Comparison of ENCODE assay signal across 8 cellular contexts in genomic region chr19:45692187-45693111, GRCh38. TPM values are rescaled to one million over a fixed set of nuclear protein-coding genes. Genes with fewer than 3 reads are reported as not detected.
DNase-seq lines count a peak whose midpoint lies in the region; ATAC-seq lines count a peak whose summit lies in the region.

QPCTL (plus strand) TSS chr19:45692666; CDS start chr19:45692704, 38 bp downstream.

- peaks cover 1 to 51% (median 3%) of the 10 kb centered on the region in 3 donors for H3K36me3 Mint-ChIP-seq in CD8-positive, alpha-beta memory T cell

- POLR2A ChIA-PET in CD8-positive, alpha-beta memory T cell (lab: Charles Lee): interaction anchor here (0.6 to 2.5 kb wide), 14 partner anchors 11 to 196 kb away, joined by 3 to 16 read pairs (median 4); partner anchors contain the start of genes EML2, FBXO46 and SIX5
- POLR2A ChIA-PET in activated CD8-positive, alpha-beta memory T cell treated with anti-CD3 and anti-CD28 coated beads for 36 hours (lab: Charles Lee): interaction anchor here (0.6 to 1.6 kb wide), 15 partner anchors 11 to 1387 kb away, joined by 3 to 9 read pairs (median 5); partner anchors contain the start of genes FBXO46, IRF2BP1 and SIX5

- H3K27me3 Mint-ChIP-seq in CD8-positive, alpha-beta memory T cell: no peaks in the 10 kb centered on the region

- H3K9me3 ChIP-seq in CD8-positive, alpha-beta memory T cell (ENCODE audit: low read length): no peaks in the 10 kb centered on the region
- no peaks in the 10 kb centered on the region for H3K9me3 ChIP-seq in effector memory CD4-positive, alpha-beta T cell (ENCODE audit: control insufficient read depth, low read length)

- peak within 1 kb of the TSS; percentile 92 to 100 (median 97) for H3K27ac Mint-ChIP-seq in CD8-positive, alpha-beta memory T cell

- no peaks in the 10 kb centered on the region for H3K9me3 Mint-ChIP-seq in CD8-positive, alpha-beta memory T cell

- no peaks in the 10 kb centered on the region for H3K27me3 ChIP-seq in CD8-positive, alpha-beta memory T cell (ENCODE audit: insufficient read depth, low read length, poor library complexity, severe bottlenecking)
- H3K27me3 ChIP-seq in effector memory CD4-positive, alpha-beta T cell (replicated peaks; ENCODE audit: control insufficient read depth, insufficient read depth, low read length, poor library complexity, severe bottlenecking): no peaks in the 10 kb centered on the region

- CTCF ChIA-PET in CD8-positive, alpha-beta memory T cell (lab: Charles Lee): interaction anchor here (0.6 to 9.0 kb wide), 21 partner anchors 13 to 264 kb away, joined by 3 to 107 read pairs (median 3); partner anchors contain the start of genes FBXO46, GIPR and SIX5
- CTCF ChIA-PET in activated CD8-positive, alpha-beta memory T cell treated with anti-CD3 and anti-CD28 coated beads for 36 hours (lab: Charles Lee): interaction anchor here (0.5 to 2.6 kb wide), 27 partner anchors 11 to 264 kb away, joined by 3 to 21 read pairs (median 4); partner anchors contain the start of genes FBXO46 and SIX5

- H3K4me1 Mint-ChIP-seq in CD8-positive, alpha-beta memory T cell: peaks cover 16 to 28% (median 19%) of the 10 kb centered on the region in 3 donors

- peak within 1 kb of the TSS; percentile 72 for H3K4me3 ChIP-seq in CD8-positive, alpha-beta memory T cell (ENCODE audit: low read length)
- peak within 1 kb of the TSS; percentile 69 for H3K4me3 ChIP-seq in effector memory CD4-positive, alpha-beta T cell (ENCODE audit: insufficient read depth, low read depth, low read length, poor library complexity, severe bottlenecking)

- peak within 1 kb of the TSS; percentile 91 to 98 (median 93) for H3K4me3 Mint-ChIP-seq in CD8-positive, alpha-beta memory T cell

- ATAC-seq in GM19468 (IDR thresholded peaks at IDR 0.05; ENCODE audit: extremely low read depth, unreplicated experiment): peak; percentile 87

- DNase-seq in CD8-positive, alpha-beta memory T cell: peak; percentile 94 to 98 (median 98)
- DNase-seq in HS-5 (ENCODE audit: low read depth): peak; percentile 98
- peak; percentile 100 for DNase-seq in NK-92 treated with Interleukin-12 subunit alpha and Interleukin-12 subunit beta, amount 100 ng/mL, for 24 hours (lab: John Stamatoyannopoulos, UW)
- peak; percentile 93 to 96 (median 96) for DNase-seq in effector memory CD4-positive, alpha-beta T cell
- DNase-seq in lung microvascular endothelial cell (ENCODE audit: low read depth in 2 of 2): peak; percentile 100
- DNase-seq in stimulated activated CD4-positive, alpha-beta T cell treated with anti-CD3 and anti-CD28 coated beads, TNF-alpha, amount 100 ng/mL, for 48 hours (ENCODE audit: low read depth in 3 of 3): peak; percentile 92 to 98 (median 95)

- peaks cover 7% of the 10 kb centered on the region for H3K4me1 ChIP-seq in CD8-positive, alpha-beta memory T cell (ENCODE audit: insufficient read depth, low read length)
- H3K4me1 ChIP-seq in effector memory CD4-positive, alpha-beta T cell (ENCODE audit: control insufficient read depth, insufficient read depth, low read length, poor library complexity, severe bottlenecking): peaks cover 15% of the 10 kb centered on the region

- peak within 1 kb of the TSS; percentile 92 for H3K27ac ChIP-seq in CD8-positive, alpha-beta memory T cell (ENCODE audit: low read depth, low read length)
- H3K27ac ChIP-seq in effector memory CD4-positive, alpha-beta T cell (ENCODE audit: insufficient read depth, low read length, poor library complexity, severe bottlenecking): peak within 1 kb of the TSS; percentile 83

- H3K36me3 ChIP-seq in CD8-positive, alpha-beta memory T cell (ENCODE audit: insufficient read depth, low read length): peaks cover 11% of the 10 kb centered on the region
- H3K36me3 ChIP-seq in effector memory CD4-positive, alpha-beta T cell (ENCODE audit: control insufficient read depth, insufficient read depth, low read length): peaks cover 22% of the 10 kb centered on the region

RNA-seq across cellular contexts. Expression of gene QPCTL, which starts in this region (rescaled TPM):
- total RNA-seq in CD8-positive, alpha-beta memory T cell: 10 to 100 TPM; 11.3 to 11.5 TPM
- polyA plus RNA-seq in CD8-positive, alpha-beta memory T cell: 2.0 TPM
- total RNA-seq in activated CD8-positive, alpha-beta memory T cell treated with anti-CD3 and anti-CD28 coated beads for 36 hours: 10 to 100 TPM; 17.9 to 20.1 TPM
- 5.9 and 7.7 TPM in 2 replicates for total RNA-seq in lung microvascular endothelial cell

Comparison
In these comparisons a context has a peak if more than half of its experiments do, and no peak if none do; other contexts are left out.
1. Peak in every context shown above with its lines: DNase-seq, ATAC-seq, H3K4me3 ChIP-seq and H3K27ac ChIP-seq.